In genomic region chr19:7751157-7751783, GRCh38 we compare ENCODE assay signal across 13 cellular contexts. TPM values are rescaled to one million over a fixed set of nuclear protein-coding genes. Genes with fewer than 3 reads are reported as not detected.
DNase-seq lines count a peak whose midpoint lies in the region; ATAC-seq and TF ChIP-seq lines count a peak whose summit lies in the region.
"Had no signal": no experiment of that assay in that cellular context is flagged by ENCODE, and none has a peak within 500 bp of the region (broad histone marks: within the 10 kb centered on the region; RNA-seq: fewer than 3 reads in every experiment).

No MANE protein-coding gene starts in this region.

- peak overlapping the region; percentile 33 for H3K4me2 ChIP-seq in OCI-LY3 (ENCODE audit: low read length)

- peaks cover 8% of the 10 kb centered on the region for H3K27me3 Mint-ChIP-seq in CD8-positive, alpha-beta T cell (ENCODE audit: low read depth)

- no peaks in the 10 kb centered on the region for H3K79me2 ChIP-seq in OCI-LY3 (ENCODE audit: low read length)

- no peak overlapping the region for H3K9ac ChIP-seq in OCI-LY3 (ENCODE audit: low read length)

- H3K27ac Mint-ChIP-seq in CD8-positive, alpha-beta T cell = peak overlapping the region; percentile 16

- H3K9me3 Mint-ChIP-seq in CD8-positive, alpha-beta T cell = peaks cover 14% of the 10 kb centered on the region

- POLR2A ChIA-PET in CD8-positive, alpha-beta T cell (lab: Charles Lee) = interaction anchor here (0.6 kb wide), 2 partner anchors 24 to 34 kb away, joined by 3 to 4 read pairs; no protein-coding TSS in a partner anchor

- peak; percentile 90 for ATAC-seq in CD8-positive, alpha-beta T cell
- ATAC-seq in GM18867 (IDR thresholded peaks at IDR 0.05; ENCODE audit: unreplicated experiment) = no peak

- H3K27ac ChIP-seq in CD8-positive, alpha-beta T cell (ENCODE audit: low read depth, low read length) = no peak overlapping the region
- H3K27ac ChIP-seq in OCI-LY3 (ENCODE audit: low read length) = no peak overlapping the region
- H3K27ac ChIP-seq: tibial nerve had no signal

- peaks cover under 1% of the 10 kb centered on the region; the same call in 1 of the 2 replicates for H4K20me1 ChIP-seq in OCI-LY3 (ENCODE audit: insufficient read depth, low read length)

- H3K4me3 Mint-ChIP-seq in CD8-positive, alpha-beta T cell = no peak overlapping the region

- no peak overlapping the region for H3K4me3 ChIP-seq in CD8-positive, alpha-beta T cell (ENCODE audit: low read depth, low read length)
- H3K4me3 ChIP-seq in OCI-LY3 (ENCODE audit: low read length) = peak overlapping the region; percentile 3; the same call in 1 of the 2 replicates
- H3K4me3 ChIP-seq: tibial nerve had no signal

- DNase-seq in CD8-positive, alpha-beta T cell = peak in 3 of 7 experiments; percentile 13 to 48 (median 32)
- peak; percentile 16 for DNase-seq in activated naive CD8-positive, alpha-beta T cell treated with anti-CD3 and anti-CD28 coated beads, Interleukin-2, amount 50 U/mL, for 16 hours (ENCODE audit: low read depth, low spot score)
- DNase-seq in renal cortical epithelial cell (ENCODE audit: low read depth) (peak; percentile 3), COLO829 (ENCODE audit: low spot score) (no peak), hypothalamus (lab: John Stamatoyannopoulos, UW) (no peak), SHP77 treated with DMSO at 0.1 percent for 48 hours (lab: John Stamatoyannopoulos, UW) (no peak)
- DNase-seq: Kasumi-1, NCI-H524 treated with DMSO at 0.1 percent for 48 hours, nucleus accumbens had no signal

- TF ChIP-seq CTCF in CD8-positive, alpha-beta T cell (IDR thresholded peaks at IDR 0.05) = no peak
- no peak for TF ChIP-seq CTCF in OCI-LY3 (IDR thresholded peaks at IDR 0.05; ENCODE audit: low read depth, low read length)

- intact Hi-C loops in CD8-positive, alpha-beta T cell (cut with DNase I, micrococcal nuclease) = no loop called here

- no peaks in the 10 kb centered on the region for H3K9me3 ChIP-seq in CD8-positive, alpha-beta T cell (ENCODE audit: low read length)
- H3K9me3 ChIP-seq in OCI-LY3 (ENCODE audit: insufficient read depth, low read length) = peaks cover 25% of the 10 kb centered on the region

- no peaks in the 10 kb centered on the region for H3K27me3 ChIP-seq in CD8-positive, alpha-beta T cell (ENCODE audit: insufficient read depth, low read length)
- H3K27me3 ChIP-seq in OCI-LY3 (ENCODE audit: low read depth, low read length) = peaks cover 63% of the 10 kb centered on the region
- H3K27me3 ChIP-seq: tibial nerve had no signal

- peaks cover 6% of the 10 kb centered on the region for H3K4me1 ChIP-seq in CD8-positive, alpha-beta T cell (ENCODE audit: insufficient read depth, low read length)
- H3K4me1 ChIP-seq in OCI-LY3 (ENCODE audit: low read length) = peaks cover 12% of the 10 kb centered on the region
- H3K4me1 ChIP-seq: tibial nerve had no signal

- H2AFZ ChIP-seq in OCI-LY3 (ENCODE audit: low read depth, low read length) = no peak overlapping the region

- H3K36me3 Mint-ChIP-seq in CD8-positive, alpha-beta T cell = no peaks in the 10 kb centered on the region

- H3K4me1 Mint-ChIP-seq in CD8-positive, alpha-beta T cell (ENCODE audit: low read depth) = peaks cover 19% of the 10 kb centered on the region

- CTCF ChIA-PET in CD8-positive, alpha-beta T cell (lab: Charles Lee) = interaction anchor here (0.6 to 0.7 kb wide), 2 partner anchors 45 to 238 kb away, joined by 3 read pairs; no protein-coding TSS in a partner anchor

- no peaks in the 10 kb centered on the region for H3K36me3 ChIP-seq in CD8-positive, alpha-beta T cell (ENCODE audit: insufficient read depth, low read length)
- H3K36me3 ChIP-seq in OCI-LY3 (replicated peaks; ENCODE audit: low read depth, low read length) = no peaks in the 10 kb centered on the region
- H3K36me3 ChIP-seq: tibial nerve had no signal

RNA-seq across cellular contexts. Expression of gene CD209, which starts 3.9 kb away (rescaled TPM):
- total RNA-seq in CD8-positive, alpha-beta T cell = not detected
- total RNA-seq in renal cortical epithelial cell = 0.15 TPM in 1 of 2 replicates, not detected in the other
- total RNA-seq: endothelial cell of umbilical vein had no signal

RNA-seq across cellular contexts. Expression of gene CLEC4M, which starts 11.8 kb away (rescaled TPM):
- not detected for total RNA-seq in CD8-positive, alpha-beta T cell
- total RNA-seq in renal cortical epithelial cell = not detected in 2 replicates

RNA-seq across cellular contexts. Expression of gene CLEC4G, which starts 19.4 kb away (rescaled TPM):
- not detected for total RNA-seq in CD8-positive, alpha-beta T cell
- not detected in 2 replicates for total RNA-seq in renal cortical epithelial cell
- total RNA-seq: endothelial cell of umbilical vein had no signal

RNA-seq across cellular contexts. Expression of gene FCER2, which starts 49.3 kb away (rescaled TPM):
- total RNA-seq in CD8-positive, alpha-beta T cell = 1 to 10 TPM; 2.3 to 3.9 TPM
- total RNA-seq in renal cortical epithelial cell = not detected in 2 replicates
- total RNA-seq: endothelial cell of umbilical vein had no signal

Comparison
In these comparisons a context has a peak if more than half of its experiments do, and no peak if none do; other contexts are left out.
1. DNase-seq: peak in activated naive CD8-positive, alpha-beta T cell treated with anti-CD3 and anti-CD28 coated beads, Interleukin-2, amount 50 U/mL, for 16 hours (single experiment) and renal cortical epithelial cell (single experiment); none in COLO829 (single experiment), hypothalamus (0 of 51) and SHP77 treated with DMSO at 0.1 percent for 48 hours (single experiment).